In the genomic region with DNA sequence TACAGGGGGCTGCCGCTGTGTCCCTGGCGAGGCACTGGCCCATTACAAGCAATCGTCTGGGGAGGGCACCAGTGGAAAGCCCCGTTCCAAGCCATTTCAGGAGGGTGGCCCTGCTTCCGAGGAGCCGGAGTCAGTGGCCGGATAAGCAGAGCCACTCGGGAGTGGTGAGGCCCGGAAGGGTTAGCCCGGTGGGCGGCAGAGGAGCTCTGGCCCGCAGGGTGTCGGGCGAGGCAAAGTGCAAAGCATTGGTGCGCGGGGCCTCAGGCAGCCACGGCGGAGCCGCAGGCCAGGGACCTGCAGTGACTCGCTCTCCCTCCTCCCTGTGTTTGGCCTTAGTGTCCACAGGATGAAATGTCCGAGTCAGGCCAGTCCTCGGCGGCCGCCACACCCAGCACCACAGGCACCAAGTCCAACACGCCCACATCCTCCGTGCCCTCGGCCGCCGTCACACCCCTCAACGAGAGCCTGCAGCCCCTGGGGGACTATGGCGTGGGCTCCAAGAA, we compare ENCODE assay signal across 1 cellular context.
A peak's percentile ranks its signal among the peaks of the same experiment; 100 is the strongest.
TF ChIP-seq lines count a peak whose summit lies in the region.

No MANE protein-coding gene starts in this region.

TF ChIP-seq in K562, 482 proteins besides CTCF, POLR2A, EP300 and RAD21:
- TF ChIP-seq POLR2G (IDR thresholded peaks at IDR 0.05; ENCODE audit: low read depth, low read length) (0 out of 2 replicates have a peak, but pooled peaks have one; percentile 27), CHD1 (IDR thresholded peaks at IDR 0.05; ENCODE audit: low read length) (no peak)
